23 cellular contexts compared by ENCODE assay signal in genomic region chr7:136452948-136453347, GRCh38.
DNase-seq lines count a peak whose midpoint lies in the region; ATAC-seq, FAIRE-seq and TF ChIP-seq lines count a peak whose summit lies in the region.
"Had no signal": no experiment of that assay in that cellular context is flagged by ENCODE, and none has a peak within 500 bp of the region (broad histone marks: within the 10 kb centered on the region; RNA-seq: fewer than 3 reads in every experiment).

No MANE protein-coding gene starts in this region.

- no peak overlapping the region for H4K5ac ChIP-seq in IMR-90 (ENCODE audit: low read depth, low read length)

- dilution Hi-C loops in IMR-90 (cut with HindIII; ENCODE audit: low sequenced_read_pairs, unreplicated experiment), result no loop called here

- H3K36me3 Mint-ChIP-seq in Caco-2 (ENCODE audit: insufficient read depth, unreplicated experiment), result no peaks in the 10 kb centered on the region
- H3K36me3 Mint-ChIP-seq: CD8-positive, alpha-beta T cell had no signal

- H3K9me3 ChIP-seq in HepG2 (ENCODE audit: low read length) (peaks cover 21% of the 10 kb centered on the region), right lobe of liver (no peaks in the 10 kb centered on the region), IMR-90 (ENCODE audit: control insufficient read depth, insufficient read depth, low read length) (no peaks in the 10 kb centered on the region), Caco-2 (no peaks in the 10 kb centered on the region)
- H3K9me3 ChIP-seq: BLaER1 treated with 17β-estradiol and CSF1 and Interleukin-3, amounts not matched to agents 10 nM and 100 nM had no signal

- H3K9me1 ChIP-seq in IMR-90 (ENCODE audit: insufficient read depth, low read length), result no peaks in the 10 kb centered on the region

- POLR2A ChIA-PET in HepG2 (lab: Yijun Ruan, JAX) (no interaction called here), IMR-90 (lab: Charles Lee; ENCODE audit: unreplicated experiment) (no interaction called here), Caco-2 (lab: Charles Lee) (no interaction called here)

- H4K8ac ChIP-seq in IMR-90 (ENCODE audit: low read depth in 2 of 2, low read length in 2 of 2), result no peak overlapping the region

- no peaks in the 10 kb centered on the region for H3K4me1 ChIP-seq in HepG2 (ENCODE audit: insufficient read depth, low read length)
- no peaks in the 10 kb centered on the region for H3K4me1 ChIP-seq in right lobe of liver
- no peaks in the 10 kb centered on the region for H3K4me1 ChIP-seq in IMR-90 (ENCODE audit: control insufficient read depth, insufficient read depth, low read length)
- H3K4me1 ChIP-seq in Caco-2, result no peaks in the 10 kb centered on the region
- H3K4me1 ChIP-seq: BLaER1 treated with 17β-estradiol and CSF1 and Interleukin-3, amounts not matched to agents 10 nM and 100 nM had no signal

- H3K4me1 Mint-ChIP-seq in Caco-2 (ENCODE audit: low read depth, unreplicated experiment), result no peaks in the 10 kb centered on the region
- H3K4me1 Mint-ChIP-seq: B cell had no signal

- H3K27ac ChIP-seq in HepG2 (ENCODE audit: extremely low read length, insufficient read depth, low read length) (no peak overlapping the region), right lobe of liver (no peak overlapping the region), IMR-90 (ENCODE audit: insufficient read depth, low read length) (no peak overlapping the region)
- H3K27ac ChIP-seq: BLaER1 treated with 17β-estradiol and CSF1 and Interleukin-3, amounts not matched to agents 10 nM and 100 nM; C4-2B had no signal

- H2AFZ ChIP-seq in HepG2 (ENCODE audit: low read length), result no peak overlapping the region
- H2AFZ ChIP-seq in IMR-90 (replicated peaks; ENCODE audit: low read length, poor library complexity), result no peak overlapping the region

- ATAC-seq in HepG2 (no peak), right lobe of liver (no peak), IMR-90 (ENCODE audit: low read depth) (no peak), HG02970 (IDR thresholded peaks at IDR 0.05; ENCODE audit: low FRiP score, unreplicated experiment) (no peak)
- ATAC-seq: CD8-positive, alpha-beta T cell; GM12878 had no signal

- H3K4me3 ChIP-seq in HepG2 (replicated peaks in 1 of 3; ENCODE audit: insufficient read depth in 1 of 3, low read depth in 2 of 3, low read length in 3 of 3) (no peak overlapping the region), right lobe of liver (no peak overlapping the region), IMR-90 (ENCODE audit: insufficient read depth, low read depth, low read length) (no peak overlapping the region), Caco-2 (ENCODE audit: low read depth, low read length) (no peak overlapping the region)
- H3K4me3 ChIP-seq: BLaER1 treated with 17β-estradiol and CSF1 and Interleukin-3, amounts not matched to agents 10 nM and 100 nM; GM12878 had no signal

- H3K27me3 Mint-ChIP-seq in Caco-2 (ENCODE audit: insufficient read depth, unreplicated experiment), result peaks cover 3% of the 10 kb centered on the region
- H3K27me3 Mint-ChIP-seq: B cell; CD4-positive, alpha-beta T cell had no signal

- no peak overlapping the region for H2AK9ac ChIP-seq in IMR-90 (replicated peaks; ENCODE audit: low read depth, low read length, poor library complexity)

- H3K4me2 ChIP-seq in HepG2 (ENCODE audit: low read depth, low read length), result no peak overlapping the region
- no peak overlapping the region for H3K4me2 ChIP-seq in IMR-90 (ENCODE audit: low read depth, low read length)
- H3K4me2 ChIP-seq: BLaER1 treated with 17β-estradiol and CSF1 and Interleukin-3, amounts not matched to agents 10 nM and 100 nM had no signal

- H3K9ac ChIP-seq in HepG2 (ENCODE audit: insufficient read depth, low read depth, low read length), result no peak overlapping the region
- no peak overlapping the region for H3K9ac ChIP-seq in IMR-90 (ENCODE audit: low read depth, low read length)
- H3K9ac ChIP-seq: BLaER1 treated with 17β-estradiol and CSF1 and Interleukin-3, amounts not matched to agents 10 nM and 100 nM had no signal

- H2BK15ac ChIP-seq in IMR-90 (ENCODE audit: low read depth, low read length), result no peak overlapping the region

- DNase-seq in HepG2 (ENCODE audit: low spot score), result no peak
- DNase-seq in right lobe of liver, result no peak
- DNase-seq in IMR-90, result no peak
- no peak for DNase-seq in Caco-2
- DNase-seq: 8988T; AML-193; CD4-positive, alpha-beta T cell; CD8-positive, alpha-beta T cell; DMS 273 treated with DMSO at 0.1 percent for 48 hours; DMS153; DMS53; DMS79; DND-41; EL; GDM1 had no signal

- no peaks in the 10 kb centered on the region for H3K79me1 ChIP-seq in IMR-90 (ENCODE audit: low read depth in 1 of 2, low read length in 2 of 2)

- no peak overlapping the region for H2BK5ac ChIP-seq in IMR-90 (ENCODE audit: low read depth, low read length, poor library complexity, severe bottlenecking)

- no peak overlapping the region for H3K27ac Mint-ChIP-seq in Caco-2 (ENCODE audit: unreplicated experiment)
- H3K27ac Mint-ChIP-seq: B cell; CD4-positive, alpha-beta T cell; CD8-positive, alpha-beta T cell had no signal

- in situ Hi-C loops in HepG2 (cut with HindIII; ENCODE audit: extremely low pct_ligation_motif_present, low pct_unique_long_range_greater_than_20kb) (no loop called here), IMR-90 (cut with MboI; ENCODE audit: low sequenced_read_pairs) (no loop called here)

- H2BK20ac ChIP-seq in IMR-90 (ENCODE audit: low read depth, low read length), result no peak overlapping the region

- TF ChIP-seq EP300 in HepG2 (IDR thresholded peaks at IDR 0.05; ENCODE audit: low read depth in 2 of 2, low read length in 2 of 2), result no peak
- TF ChIP-seq EP300 in HepG2 (CRISPR knock-in tag; IDR thresholded peaks at IDR 0.05; ENCODE audit: borderline replicate concordance), result no peak

- H4K20me1 ChIP-seq in HepG2 (ENCODE audit: insufficient read depth, low read length), result no peaks in the 10 kb centered on the region
- H4K20me1 ChIP-seq in IMR-90 (ENCODE audit: insufficient read depth, low read length), result no peaks in the 10 kb centered on the region
- H4K20me1 ChIP-seq: BLaER1 treated with 17β-estradiol and CSF1 and Interleukin-3, amounts not matched to agents 10 nM and 100 nM had no signal

- FAIRE-seq in HepG2 (lab: Jason Lieb, UNC), result no peak
- FAIRE-seq: A204.1, GM12878, GM12892, GM18507 had no signal

- no peak overlapping the region for H3K4me3 Mint-ChIP-seq in Caco-2 (ENCODE audit: unreplicated experiment)
- H3K4me3 Mint-ChIP-seq: B cell; CD4-positive, alpha-beta T cell; CD8-positive, alpha-beta T cell had no signal

- H3K27me3 ChIP-seq in HepG2 (ENCODE audit: control insufficient read depth in 1 of 2, insufficient read depth in 2 of 2, low read length in 2 of 2) (no peaks in the 10 kb centered on the region), right lobe of liver (no peaks in the 10 kb centered on the region), IMR-90 (ENCODE audit: control insufficient read depth, insufficient read depth, low read length) (no peaks in the 10 kb centered on the region), Caco-2 (replicated peaks; ENCODE audit: control insufficient read depth, insufficient read depth, low read length) (no peaks in the 10 kb centered on the region)
- H3K27me3 ChIP-seq: BLaER1 treated with 17β-estradiol and CSF1 and Interleukin-3, amounts not matched to agents 10 nM and 100 nM had no signal

- no peak overlapping the region for H3K18ac ChIP-seq in IMR-90 (ENCODE audit: low read depth, low read length)

- TF ChIP-seq POLR2A in HepG2 (IDR thresholded peaks at IDR 0.05; ENCODE audit: insufficient read depth in 1 of 2, low read depth in 2 of 2, low read length in 2 of 2) (no peak), right lobe of liver (IDR thresholded peaks at IDR 0.05) (no peak), IMR-90 (IDR thresholded peaks at IDR 0.05; ENCODE audit: low read depth, low read length) (no peak)

- TF ChIP-seq RAD21 in HepG2 (CRISPR knock-in tag; IDR thresholded peaks at IDR 0.05) (no peak), IMR-90 (IDR thresholded peaks at IDR 0.05; ENCODE audit: low read length) (no peak)

- no peak overlapping the region for H3K56ac ChIP-seq in IMR-90 (ENCODE audit: extremely low read depth, insufficient read depth, low read length)

- CTCF ChIA-PET in HepG2 (lab: Yijun Ruan, JAX; ENCODE audit: low intra/inter-chr PET ratio, low total read pairs) (no interaction called here), IMR-90 (lab: Yijun Ruan, JAX) (no interaction called here), Caco-2 (lab: Charles Lee) (no interaction called here)

- 37% methylated on average over 3 of the region's 3 CpGs for WGBS in HepG2 (ENCODE audit: low lambda C conversion rate)
- WGBS in right lobe of liver (ENCODE audit: insufficient coverage, low coverage, low lambda C conversion rate, missing lambda C conversion rate), result 61% methylated on average over 3 of the region's 3 CpGs
- WGBS in IMR-90 (ENCODE audit: extremely low coverage in 2 of 2, insufficient read length in 1 of 2), 2 experiments, result no CpG with 5 or more reads among the region's 3 CpGs

- no peak overlapping the region for H2BK120ac ChIP-seq in IMR-90 (ENCODE audit: low read depth, low read length)

- TF ChIP-seq CTCF in HepG2 (CRISPR knock-in tag; IDR thresholded peaks at IDR 0.05), result no peak
- TF ChIP-seq CTCF in right lobe of liver (IDR thresholded peaks at IDR 0.05), result no peak
- no peak for TF ChIP-seq CTCF in IMR-90 (conservative IDR thresholded peaks at IDR 0.05; ENCODE audit: low read depth, low read length)
- TF ChIP-seq CTCF in Caco-2 (IDR thresholded peaks at IDR 0.05; ENCODE audit: insufficient read depth in 1 of 2, low read depth in 1 of 2, low read length in 1 of 2, severe bottlenecking in 1 of 2, unreplicated experiment in 1 of 2), result no peak

- no peaks in the 10 kb centered on the region for H3K9me3 Mint-ChIP-seq in Caco-2 (ENCODE audit: unreplicated experiment)

- no peak overlapping the region for H4K91ac ChIP-seq in IMR-90 (ENCODE audit: insufficient read depth, low read depth, low read length)

- intact Hi-C loops in HepG2 (cut with micrococcal nuclease; ENCODE audit: unreplicated experiment), result no loop called here
- intact Hi-C loops in right lobe of liver (cut with DNase I), result no loop called here
- intact Hi-C loops in IMR-90 (cut with micrococcal nuclease), result no loop called here
- intact Hi-C loops in Caco-2 (cut with micrococcal nuclease; ENCODE audit: unreplicated experiment), result no loop called here

- H3K4ac ChIP-seq in IMR-90 (ENCODE audit: low read depth, low read length), result no peak overlapping the region

- H3K23ac ChIP-seq in IMR-90 (ENCODE audit: low read depth, low read length), result no peak overlapping the region

- H2AK5ac ChIP-seq in IMR-90 (ENCODE audit: low read depth, low read length), result no peak overlapping the region

- no TSS peak for BruUV-seq in HepG2 (replicated peaks; lab: Mats Ljungman, UMichigan)
- BruUV-seq in IMR-90 (replicated peaks; lab: Mats Ljungman, UMichigan), result no TSS peak
- no TSS peak for BruUV-seq in Caco-2 (replicated peaks; lab: Mats Ljungman, UMichigan)

- no peaks in the 10 kb centered on the region for H3K36me3 ChIP-seq in HepG2 (replicated peaks in 1 of 2; ENCODE audit: control insufficient read depth in 1 of 2, insufficient read depth in 2 of 2, low read length in 2 of 2)
- H3K36me3 ChIP-seq in right lobe of liver, result no peaks in the 10 kb centered on the region
- no peaks in the 10 kb centered on the region for H3K36me3 ChIP-seq in IMR-90 (ENCODE audit: control insufficient read depth, insufficient read depth, low read length)
- H3K36me3 ChIP-seq in Caco-2 (ENCODE audit: control insufficient read depth, insufficient read depth, low read length), result no peaks in the 10 kb centered on the region
- H3K36me3 ChIP-seq: BLaER1 treated with 17β-estradiol and CSF1 and Interleukin-3, amounts not matched to agents 10 nM and 100 nM had no signal

- H3K14ac ChIP-seq in IMR-90 (replicated peaks; ENCODE audit: low read depth, low read length), result no peak overlapping the region

- H3K79me2 ChIP-seq in HepG2 (ENCODE audit: insufficient read depth, low read length), result no peaks in the 10 kb centered on the region
